ENCODE assay signal across 20 cellular contexts in genomic region chr3:41222012-41222411, GRCh38. TPM values are rescaled to one million over a fixed set of nuclear protein-coding genes. Genes with fewer than 3 reads are reported as not detected.
A peak's percentile ranks its signal among the peaks of the same experiment; 100 is the strongest.
DNase-seq lines count a peak whose midpoint lies in the region; ATAC-seq and TF ChIP-seq lines count a peak whose summit lies in the region.
"Had no signal": no experiment of that assay in that cellular context is flagged by ENCODE, and none has a peak within 500 bp of the region (broad histone marks: within the 10 kb centered on the region; RNA-seq: fewer than 3 reads in every experiment).

No MANE protein-coding gene starts in this region.

- intact Hi-C loops in natural killer cell (cut with micrococcal nuclease) (no loop called here), transverse colon (cut with DNase I; ENCODE audit: low total_unique reads) (no loop called here)

- H3K27ac ChIP-seq in transverse colon = peak overlapping the region in 3 of 4 donors; percentile 23 to 61 (median 54)
- no peak overlapping the region for H3K27ac ChIP-seq in effector memory CD4-positive, alpha-beta T cell (ENCODE audit: insufficient read depth, low read length, poor library complexity, severe bottlenecking)
- H3K27ac ChIP-seq: ovary had no signal

- no peak for ATAC-seq in natural killer cell
- ATAC-seq in natural killer cell treated with Interleukin-12 subunit alpha and Interleukin-12 subunit beta and Interleukin-15 and Interleukin-18, amount 100 ng/mL, for 72 hours = no peak
- no peak for ATAC-seq in activated naive CD8-positive, alpha-beta T cell treated with anti-CD3 and anti-CD28 coated beads, Interleukin-2, amount 50 U/mL, for 24 hours
- no peak for ATAC-seq in memory B cell (ENCODE audit: low read depth)
- ATAC-seq: activated CD4-positive, CD25-positive, alpha-beta regulatory T cell treated with anti-CD3 and anti-CD28 coated beads, Interleukin-2, amount 50 U/mL, for 24 hours; heart left ventricle had no signal

- H3K27me3 Mint-ChIP-seq in natural killer cell (ENCODE audit: low read depth in 2 of 2) (no peaks in the 10 kb centered on the region), memory B cell (no peaks in the 10 kb centered on the region)
- no peaks in the 10 kb centered on the region for H3K27me3 Mint-ChIP-seq in natural killer cell treated with Interleukin-12 subunit alpha and Interleukin-12 subunit beta and Interleukin-15 and Interleukin-18, amount 100 ng/mL, for 72 hours
- H3K27me3 Mint-ChIP-seq in activated naive CD8-positive, alpha-beta T cell treated with anti-CD3 and anti-CD28 coated beads, Interleukin-2, amount 50 U/mL, for 24 hours = no peaks in the 10 kb centered on the region
- H3K27me3 Mint-ChIP-seq: brain had no signal

- H3K36me3 ChIP-seq in transverse colon = peaks cover 0 to 31% (median 15%) of the 10 kb centered on the region in 4 donors
- H3K36me3 ChIP-seq in effector memory CD4-positive, alpha-beta T cell (ENCODE audit: control insufficient read depth, insufficient read depth, low read length) = peaks cover 30% of the 10 kb centered on the region
- H3K36me3 ChIP-seq: ovary had no signal

- in situ Hi-C loops in transverse colon (cut with MboI; ENCODE audit: low pct_ligation_motif_present in 1 of 4, low pct_unique_long_range_greater_than_20kb in 1 of 4, low sequenced_read_pairs in 3 of 4) = loop anchor here in 3 of 4 donors (10.0 to 25.0 kb wide), 2 partner anchors 635 to 637 kb away; no protein-coding TSS in a partner anchor

- no peak for DNase-seq in natural killer cell
- no peak for DNase-seq in natural killer cell treated with Interleukin-12 subunit alpha and Interleukin-12 subunit beta and Interleukin-15 and Interleukin-18, amount 100 ng/mL, for 72 hours (ENCODE audit: low spot score)
- DNase-seq in activated naive CD8-positive, alpha-beta T cell treated with anti-CD3 and anti-CD28 coated beads, Interleukin-2, amount 50 U/mL, for 24 hours = no peak
- DNase-seq in memory B cell (ENCODE audit: low spot score in 2 of 2) = no peak
- no peak for DNase-seq in transverse colon
- no peak for DNase-seq in effector memory CD4-positive, alpha-beta T cell
- no peak for DNase-seq in AML-193 (lab: John Stamatoyannopoulos, UW)
- DNase-seq in foreskin fibroblast = no peak
- DNase-seq: activated naive CD4-positive, alpha-beta T cell treated with anti-CD3 and anti-CD28 coated beads, Interleukin-2, amount 50 U/mL, for 16 hours; DMS153; heart left ventricle; islet precursor cell; MM.1S; NCI-H2029 treated with DMSO at 0.1 percent for 48 hours; NCI-H510A; ovary; T-helper 2 cell; thyroid gland had no signal

- H3K4me3 ChIP-seq in transverse colon (no peak overlapping the region), foreskin fibroblast (ENCODE audit: low read depth in 1 of 2, low read length in 2 of 2) (no peak overlapping the region)
- no peak overlapping the region for H3K4me3 ChIP-seq in effector memory CD4-positive, alpha-beta T cell (ENCODE audit: insufficient read depth, low read depth, low read length, poor library complexity, severe bottlenecking)
- H3K4me3 ChIP-seq: heart left ventricle, ovary, thyroid gland had no signal

- H3K9me3 ChIP-seq in transverse colon = no peaks in the 10 kb centered on the region
- no peaks in the 10 kb centered on the region for H3K9me3 ChIP-seq in effector memory CD4-positive, alpha-beta T cell (ENCODE audit: control insufficient read depth, low read length)
- H3K9me3 ChIP-seq: heart left ventricle, ovary, thyroid gland had no signal

- H3K27me3 ChIP-seq in transverse colon = no peaks in the 10 kb centered on the region
- no peaks in the 10 kb centered on the region for H3K27me3 ChIP-seq in effector memory CD4-positive, alpha-beta T cell (replicated peaks; ENCODE audit: control insufficient read depth, insufficient read depth, low read length, poor library complexity, severe bottlenecking)
- H3K27me3 ChIP-seq: heart left ventricle, ovary, thyroid gland had no signal

- H3K4me3 Mint-ChIP-seq in natural killer cell (peak overlapping the region; percentile 7), memory B cell (no peak overlapping the region)
- H3K4me3 Mint-ChIP-seq in natural killer cell treated with Interleukin-12 subunit alpha and Interleukin-12 subunit beta and Interleukin-15 and Interleukin-18, amount 100 ng/mL, for 72 hours = no peak overlapping the region
- no peak overlapping the region for H3K4me3 Mint-ChIP-seq in activated naive CD8-positive, alpha-beta T cell treated with anti-CD3 and anti-CD28 coated beads, Interleukin-2, amount 50 U/mL, for 24 hours

- H3K27ac Mint-ChIP-seq in natural killer cell (peak overlapping the region; percentile 13 to 67), memory B cell (peak overlapping the region; percentile 48)
- H3K27ac Mint-ChIP-seq in natural killer cell treated with Interleukin-12 subunit alpha and Interleukin-12 subunit beta and Interleukin-15 and Interleukin-18, amount 100 ng/mL, for 72 hours = peak overlapping the region in 1 of 2 donors; percentile 32
- H3K27ac Mint-ChIP-seq in activated naive CD8-positive, alpha-beta T cell treated with anti-CD3 and anti-CD28 coated beads, Interleukin-2, amount 50 U/mL, for 24 hours = peak overlapping the region; percentile 10

- H3K9me3 Mint-ChIP-seq in natural killer cell = no peaks in the 10 kb centered on the region
- no peaks in the 10 kb centered on the region for H3K9me3 Mint-ChIP-seq in natural killer cell treated with Interleukin-12 subunit alpha and Interleukin-12 subunit beta and Interleukin-15 and Interleukin-18, amount 100 ng/mL, for 72 hours
- no peaks in the 10 kb centered on the region for H3K9me3 Mint-ChIP-seq in activated naive CD8-positive, alpha-beta T cell treated with anti-CD3 and anti-CD28 coated beads, Interleukin-2, amount 50 U/mL, for 24 hours
- H3K9me3 Mint-ChIP-seq in memory B cell = no peaks in the 10 kb centered on the region
- H3K9me3 Mint-ChIP-seq: brain had no signal

- TF ChIP-seq CTCF in natural killer cell (IDR thresholded peaks at IDR 0.05) = no peak
- no peak for TF ChIP-seq CTCF in transverse colon (IDR thresholded peaks at IDR 0.05)
- no peak for TF ChIP-seq CTCF in foreskin fibroblast (IDR thresholded peaks at IDR 0.05; ENCODE audit: low read depth, low read length)

- TF ChIP-seq EP300 in transverse colon (IDR thresholded peaks at IDR 0.05; ENCODE audit: low read depth) = no peak

- H3K4me1 Mint-ChIP-seq in natural killer cell = peaks cover 77 to 79% of the 10 kb centered on the region in 2 donors
- H3K4me1 Mint-ChIP-seq in natural killer cell treated with Interleukin-12 subunit alpha and Interleukin-12 subunit beta and Interleukin-15 and Interleukin-18, amount 100 ng/mL, for 72 hours (ENCODE audit: low read depth in 2 of 2) = peaks cover 55 to 66% of the 10 kb centered on the region in 2 donors
- H3K4me1 Mint-ChIP-seq in activated naive CD8-positive, alpha-beta T cell treated with anti-CD3 and anti-CD28 coated beads, Interleukin-2, amount 50 U/mL, for 24 hours = peaks cover 62% of the 10 kb centered on the region
- peaks cover 37% of the 10 kb centered on the region for H3K4me1 Mint-ChIP-seq in memory B cell

- H3K36me3 Mint-ChIP-seq in natural killer cell = peaks cover 10% of the 10 kb centered on the region
- peaks cover 15% of the 10 kb centered on the region for H3K36me3 Mint-ChIP-seq in natural killer cell treated with Interleukin-12 subunit alpha and Interleukin-12 subunit beta and Interleukin-15 and Interleukin-18, amount 100 ng/mL, for 72 hours
- H3K36me3 Mint-ChIP-seq in activated naive CD8-positive, alpha-beta T cell treated with anti-CD3 and anti-CD28 coated beads, Interleukin-2, amount 50 U/mL, for 24 hours (ENCODE audit: low read depth) = peaks cover 40% of the 10 kb centered on the region
- H3K36me3 Mint-ChIP-seq in memory B cell = peaks cover 21% of the 10 kb centered on the region

- no peak for TF ChIP-seq POLR2A in transverse colon (IDR thresholded peaks at IDR 0.05)

- peaks cover 9 to 69% (median 42%) of the 10 kb centered on the region in 4 donors for H3K4me1 ChIP-seq in transverse colon
- peaks cover 5% of the 10 kb centered on the region for H3K4me1 ChIP-seq in effector memory CD4-positive, alpha-beta T cell (ENCODE audit: control insufficient read depth, insufficient read depth, low read length, poor library complexity, severe bottlenecking)

- WGBS in transverse colon (ENCODE audit: low coverage in 1 of 2), 2 donors = 35 to 42% methylated on average over 2 of the region's 2 CpGs

RNA-seq across cellular contexts. Expression of gene CTNNB1, which starts 22.7 kb away (rescaled TPM):
- total RNA-seq in natural killer cell = 100 to 1,000 TPM; 213 to 258 (median 230) TPM
- total RNA-seq in natural killer cell treated with Interleukin-12 subunit alpha and Interleukin-12 subunit beta and Interleukin-15 and Interleukin-18, amount 100 ng/mL, for 72 hours = 100 to 1,000 TPM; 140 to 155 TPM
- 100 to 1,000 TPM; 290 to 527 (median 414) TPM for total RNA-seq in transverse colon
